ENCODE assay signal across 18 cellular contexts in genomic region chr11:69057801-69058200, GRCh38. TPM values are rescaled to one million over a fixed set of nuclear protein-coding genes. Genes with fewer than 3 reads are reported as not detected.
A peak's percentile ranks its signal among the peaks of the same experiment; 100 is the strongest.
DNase-seq lines count a peak whose midpoint lies in the region; ATAC-seq, FAIRE-seq and TF ChIP-seq lines count a peak whose summit lies in the region.
"Had no signal": no experiment of that assay in that cellular context is flagged by ENCODE, and none has a peak within 500 bp of the region (broad histone marks: within the 10 kb centered on the region; RNA-seq: fewer than 3 reads in every experiment).

No MANE protein-coding gene starts in this region.

- no peak overlapping the region for H3K18ac ChIP-seq in H1 (ENCODE audit: extremely low read depth, low read length)

- H4K20me1 ChIP-seq in BLaER1 (peaks cover 100% of the 10 kb centered on the region), H1 (replicated peaks in 1 of 2; ENCODE audit: control insufficient read depth in 1 of 2, insufficient read depth in 2 of 2, low read length in 2 of 2) (peaks cover 2 to 35% of the 10 kb centered on the region in 2 experiments), osteoblast (ENCODE audit: insufficient read depth, low read length) (peaks cover 30% of the 10 kb centered on the region)

- no peak overlapping the region for H3K56ac ChIP-seq in H1 (replicated peaks; ENCODE audit: insufficient read length, low read depth, low read length)

- H3K27ac ChIP-seq in BLaER1 (0 out of 2 replicates have a peak overlapping the region, but pooled peaks have one; percentile 0), H1 (ENCODE audit: low read depth, low read length) (no peak overlapping the region), osteoblast (ENCODE audit: low read depth, low read length) (no peak overlapping the region)

- CTCF ChIA-PET in H1 (lab: Charles Lee; ENCODE audit: partially characterized antibody), result interaction anchor here (1.4 kb wide), 1 partner anchor 109 kb away, joined by 3 read pairs; no protein-coding TSS in a partner anchor
- CTCF ChIA-PET in T-cell (lab: Charles Lee), result no interaction called here

- H3K9me3 ChIP-seq in BLaER1, result no peaks in the 10 kb centered on the region
- no peaks in the 10 kb centered on the region for H3K9me3 ChIP-seq in H1 (ENCODE audit: insufficient read depth in 2 of 2, low read depth in 1 of 2, low read length in 1 of 2)
- no peaks in the 10 kb centered on the region for H3K9me3 ChIP-seq in osteoblast (ENCODE audit: low read depth, low read length)

- no peak overlapping the region for H2BK5ac ChIP-seq in H1 (ENCODE audit: low read depth, low read length)

- H3K14ac ChIP-seq in H1 (ENCODE audit: insufficient read length), result no peak overlapping the region

- H3K4me1 ChIP-seq in BLaER1 (peaks cover 85% of the 10 kb centered on the region), H1 (replicated peaks in 1 of 4; ENCODE audit: control insufficient read depth in 3 of 4, insufficient read depth in 4 of 4, low read length in 3 of 4) (no peaks in the 10 kb centered on the region), osteoblast (ENCODE audit: insufficient read depth, low read length) (no peaks in the 10 kb centered on the region)

- no peak overlapping the region for H3K4ac ChIP-seq in H1 (replicated peaks; ENCODE audit: insufficient read length, low read depth, low read length)

- H3K4me2 ChIP-seq in BLaER1, result peak overlapping the region; percentile 98
- no peak overlapping the region for H3K4me2 ChIP-seq in H1 (ENCODE audit: insufficient read depth in 1 of 2, low read depth in 2 of 2, low read length in 2 of 2)
- no peak overlapping the region for H3K4me2 ChIP-seq in osteoblast (ENCODE audit: insufficient read depth, low read length)

- H3K9me3 Mint-ChIP-seq in IgD-negative memory B cell (no peaks in the 10 kb centered on the region), T-cell (no peaks in the 10 kb centered on the region)
- H3K9me3 Mint-ChIP-seq: CD4-positive, alpha-beta T cell; HFFc6 had no signal

- TF ChIP-seq CTCF in H1 (IDR thresholded peaks at IDR 0.05; ENCODE audit: control extremely low read depth in 1 of 3, insufficient read depth in 1 of 3, low read depth in 1 of 3, low read length in 3 of 3) (no peak), osteoblast (IDR thresholded peaks at IDR 0.05; ENCODE audit: extremely low read depth, low read depth, low read length) (no peak)

- H3K4me1 Mint-ChIP-seq in IgD-negative memory B cell, result peaks cover 6 to 24% (median 15%) of the 10 kb centered on the region in 3 donors
- peaks cover 5 to 18% (median 5%) of the 10 kb centered on the region in 3 donors for H3K4me1 Mint-ChIP-seq in T-cell

- WGBS in H1 (ENCODE audit: extremely low coverage in 1 of 2, insufficient coverage in 1 of 2, insufficient read length in 1 of 2, insufficient replicate concordance in 2 of 2, low coverage in 1 of 2, low lambda C conversion rate in 2 of 2, missing lambda C conversion rate in 1 of 2), 2 experiments, result 89% methylated on average over 13 of the region's 14 CpGs; no CpG with 5 or more reads in 1 of the 2 experiments

- no peak for FAIRE-seq in H1 (lab: Jason Lieb, UNC)
- FAIRE-seq: GM12891 had no signal

- no peak for TF ChIP-seq EP300 in H1 (IDR thresholded peaks at IDR 0.05; ENCODE audit: borderline replicate concordance in 1 of 2, low read depth in 2 of 2, low read length in 2 of 2)

- H2AFZ ChIP-seq in H1 (ENCODE audit: low read length) (no peak overlapping the region), osteoblast (ENCODE audit: low read length) (no peak overlapping the region)

- H3K9ac ChIP-seq in BLaER1 (no peak overlapping the region), H1 (replicated peaks in 1 of 4; ENCODE audit: extremely low read depth in 1 of 4, low read depth in 3 of 4, low read length in 3 of 4) (no peak overlapping the region)

- no peak overlapping the region for H3K23ac ChIP-seq in H1 (ENCODE audit: insufficient read length)

- H3K79me1 ChIP-seq in H1 (ENCODE audit: low read depth, low read length), result peaks cover 18% of the 10 kb centered on the region

- no peak overlapping the region for H2BK15ac ChIP-seq in H1 (ENCODE audit: low read length)

- H3K79me2 ChIP-seq in H1 (ENCODE audit: control insufficient read depth in 1 of 2, insufficient read depth in 2 of 2, low read length in 2 of 2) (peaks cover 0 to 12% of the 10 kb centered on the region in 2 experiments; a peak in 1 of 4 replicates), osteoblast (ENCODE audit: insufficient read depth, low read length) (peaks cover 31% of the 10 kb centered on the region)

- H3K4me3 Mint-ChIP-seq in IgD-negative memory B cell (no peak overlapping the region), T-cell (no peak overlapping the region)
- H3K4me3 Mint-ChIP-seq: CD4-positive, alpha-beta T cell; HFFc6 had no signal

- no peaks in the 10 kb centered on the region for H3K23me2 ChIP-seq in H1 (ENCODE audit: low read depth, low read length)

- peak overlapping the region; percentile 11; the same call in 1 of the 2 replicates for H4K8ac ChIP-seq in H1 (ENCODE audit: extremely low read depth, insufficient read depth, low read length)

- H2BK20ac ChIP-seq in H1 (ENCODE audit: low read length), result no peak overlapping the region

- H3K27me3 ChIP-seq in BLaER1 (no peaks in the 10 kb centered on the region), H1 (replicated peaks in 1 of 4; ENCODE audit: control insufficient read depth in 3 of 4, extremely low read depth in 1 of 4, insufficient read depth in 3 of 4, low read length in 3 of 4) (no peaks in the 10 kb centered on the region), osteoblast (ENCODE audit: insufficient read depth, low read length) (no peaks in the 10 kb centered on the region)

- H4K5ac ChIP-seq in H1 (ENCODE audit: insufficient read length, low read depth, low read length), result no peak overlapping the region

- no peak for TF ChIP-seq POLR2A in H1 (IDR thresholded peaks at IDR 0.05; ENCODE audit: control extremely low read depth in 1 of 2, low read depth in 2 of 2, low read length in 2 of 2)

- H3K4me3 ChIP-seq in BLaER1 (no peak overlapping the region), H1 (ENCODE audit: extremely low read depth in 1 of 4, insufficient read depth in 2 of 4, low read depth in 3 of 4, low read length in 4 of 4) (no peak overlapping the region), osteoblast (ENCODE audit: insufficient read depth, low read length) (no peak overlapping the region)

- no peak for DNase-seq in H1 (ENCODE audit: low read depth in 1 of 2, low spot score in 2 of 2)
- DNase-seq in osteoblast (ENCODE audit: insufficient read length, low spot score, missing footprints), result peak; percentile 77
- no peak for DNase-seq in DMS79 treated with DMSO at 0.1 percent for 48 hours (lab: John Stamatoyannopoulos, UW)
- no peak for DNase-seq in T-cell
- DNase-seq: AML-193; C1 segment of cervical spinal cord; Calu3; CD4-positive, alpha-beta T cell; DMS 273 treated with DMSO at 0.1 percent for 48 hours; HCEC 1CT; HFFc6; KBM-7 had no signal

- H3K36me3 ChIP-seq in BLaER1, result peaks cover 58% of the 10 kb centered on the region
- H3K36me3 ChIP-seq in H1 (ENCODE audit: control insufficient read depth in 2 of 4, insufficient read depth in 4 of 4, low read length in 3 of 4), result peaks cover 0 to 13% (median 4%) of the 10 kb centered on the region in 4 experiments; a peak in 6 of 8 replicates
- peaks cover 8% of the 10 kb centered on the region for H3K36me3 ChIP-seq in osteoblast (ENCODE audit: insufficient read depth, low read length)

- H3K36me3 Mint-ChIP-seq in IgD-negative memory B cell, result peaks cover 2% of the 10 kb centered on the region
- H3K36me3 Mint-ChIP-seq in T-cell, result peaks cover 11% of the 10 kb centered on the region

- ATAC-seq in T-cell (replicated peaks in 1 of 4) (no peak), HG02759 (IDR thresholded peaks at IDR 0.05; ENCODE audit: unreplicated experiment) (no peak)

- H3K27ac Mint-ChIP-seq in IgD-negative memory B cell, result peak overlapping the region in 2 of 3 donors; percentile 3 to 93
- H3K27ac Mint-ChIP-seq in T-cell, result no peak overlapping the region
- H3K27ac Mint-ChIP-seq: CD4-positive, alpha-beta T cell; HFFc6 had no signal

- H3K27me3 Mint-ChIP-seq in IgD-negative memory B cell (no peaks in the 10 kb centered on the region), T-cell (no peaks in the 10 kb centered on the region)
- H3K27me3 Mint-ChIP-seq: CD4-positive, alpha-beta T cell had no signal

- no peak overlapping the region for H2AK5ac ChIP-seq in H1 (ENCODE audit: low read depth, low read length)

- H2BK120ac ChIP-seq in H1 (replicated peaks; ENCODE audit: low read depth, low read length), result no peak overlapping the region

- POLR2A ChIA-PET in H1 (lab: Charles Lee; ENCODE audit: partially characterized antibody), result interaction anchor here (1.3 kb wide), 1 partner anchor 9 kb away, joined by 6 read pairs; the partner anchor contains the start of gene TPCN2
- POLR2A ChIA-PET in T-cell (lab: Charles Lee), result no interaction called here

- no peak overlapping the region for H4K91ac ChIP-seq in H1 (replicated peaks; ENCODE audit: insufficient read length, low read length)

- no peak for TF ChIP-seq RAD21 in H1 (IDR thresholded peaks at IDR 0.05 in 1 of 2, conservative IDR thresholded peaks at IDR 0.05 in 1 of 2; ENCODE audit: low read depth in 2 of 2, low read length in 2 of 2)

- H2BK12ac ChIP-seq in H1 (ENCODE audit: low read depth, low read length), result no peak overlapping the region

RNA-seq across cellular contexts. Expression of gene TPCN2, which starts 9.1 kb away (rescaled TPM):
- polyA plus RNA-seq in IgD-negative memory B cell, result 5.7 TPM
- total RNA-seq in H1 (2021; fragmentation: NEBNext Ultra II Directional; extraction: Animal tissue kit (Norgen Biotek cat#: 25700)), result 16.3 and 18.6 TPM in 2 replicates
- 9.7 and 16.8 TPM in 2 replicates for polyA plus RNA-seq in H1 (2011; rRNA removed)
- 10.5 TPM for polyA plus RNA-seq in H1 (2011; cell fraction: cytosol; rRNA removed)
- 68.1 TPM for polyA plus RNA-seq in H1 (2011; cell fraction: nucleus; rRNA removed)
- polyA plus RNA-seq in H1 (2012, experiment 1 of 2), result 9.3 to 14.4 TPM (median 12.9 TPM) in 4 replicates
- polyA plus RNA-seq in H1 (2012, experiment 2 of 2), result 9.0 TPM
- 15.5 TPM for polyA plus RNA-seq in H1 (2013, experiment 1 of 2)
- 14.1 TPM for polyA plus RNA-seq in H1 (2013, experiment 2 of 2)
- polyA minus RNA-seq in H1 (2011; rRNA and poly(A)+ RNA removed), result 12.6 and 14.2 TPM in 2 replicates
- 8.7 TPM for polyA minus RNA-seq in H1 (2011; cell fraction: cytosol; rRNA and poly(A)+ RNA removed)
- polyA minus RNA-seq in H1 (2011; cell fraction: nucleus; rRNA and poly(A)+ RNA removed), result 23.8 TPM
- 14.1 and 17.4 TPM in 2 replicates for total RNA-seq in osteoblast
- total RNA-seq in T-cell, result 10 to 100 TPM; 14.9 to 34.3 (median 19.4) TPM

RNA-seq across cellular contexts. Expression of gene MRGPRF, which starts 44.8 kb away (rescaled TPM):
- polyA plus RNA-seq in IgD-negative memory B cell (not detected), H1 (2011; rRNA removed) (7.5 and 12.2 TPM in 2 replicates)
- total RNA-seq in H1 (2021; fragmentation: NEBNext Ultra II Directional; extraction: Animal tissue kit (Norgen Biotek cat#: 25700)), result 11.0 and 11.9 TPM in 2 replicates
- polyA plus RNA-seq in H1 (2011; cell fraction: cytosol; rRNA removed), result 7.1 TPM
- polyA plus RNA-seq in H1 (2011; cell fraction: nucleus; rRNA removed), result 7.9 TPM
- polyA plus RNA-seq in H1 (2012, experiment 1 of 2), result 6.8 to 11.3 TPM (median 8.2 TPM) in 4 replicates
- polyA plus RNA-seq in H1 (2012, experiment 2 of 2), result 13.9 TPM
- 11.8 TPM for polyA plus RNA-seq in H1 (2013, experiment 1 of 2)
- polyA plus RNA-seq in H1 (2013, experiment 2 of 2), result 12.8 TPM
- 4.3 and 5.4 TPM in 2 replicates for polyA minus RNA-seq in H1 (2011; rRNA and poly(A)+ RNA removed)
- 6.4 TPM for polyA minus RNA-seq in H1 (2011; cell fraction: cytosol; rRNA and poly(A)+ RNA removed)
- polyA minus RNA-seq in H1 (2011; cell fraction: nucleus; rRNA and poly(A)+ RNA removed), result 7.7 TPM
- total RNA-seq in osteoblast (39.4 and 41.5 TPM in 2 replicates), T-cell (not detected)
- total RNA-seq: CD4-positive, alpha-beta T cell; G401; H4 had no signal

Comparison
In these comparisons a context has a peak if more than half of its experiments do, and no peak if none do; other contexts are left out.
1. H3K27ac Mint-ChIP-seq: peak in IgD-negative memory B cell (2 of 3); none in T-cell (0 of 2).
2. RNA of gene MRGPRF, which starts 44.8 kb away (total RNA-seq): 39.4 to 41.5 TPM in osteoblast and 11.0 to 11.9 TPM in H1; not detected in T-cell; every median in the first group is over 10 times any median in the second.